In genomic region chr1:219374636-219375035, GRCh38 we compare ENCODE assay signal across 30 cellular contexts.
"Had no signal": no experiment of that assay in that cellular context is flagged by ENCODE, and none has a peak within 500 bp of the region (broad histone marks: within the 10 kb centered on the region; RNA-seq: fewer than 3 reads in every experiment).

No MANE protein-coding gene starts in this region.

- H3K36me3 ChIP-seq: adrenal gland, brain microvascular endothelial cell, heart left ventricle, lower lobe of right lung, pancreas, sigmoid colon, tibial artery had no signal

- H3K4me3 ChIP-seq: adrenal gland, coronary artery, dorsolateral prefrontal cortex, heart left ventricle, lower lobe of right lung, pancreas, psoas muscle, sigmoid colon, tibial artery had no signal

- H3K4me1 ChIP-seq: adrenal gland, foreskin keratinocyte, heart left ventricle, lower lobe of right lung, pancreas, psoas muscle, sigmoid colon, tibial artery had no signal

- H3K27ac ChIP-seq: adrenal gland, brain microvascular endothelial cell, coronary artery, dorsolateral prefrontal cortex, foreskin keratinocyte, heart left ventricle, lower lobe of right lung, pancreas, psoas muscle, sigmoid colon, tibial artery had no signal

- DNase-seq: activated CD4-positive, alpha-beta T cell treated with anti-CD3 and anti-CD28 coated beads for 36 hours; activated CD4-positive, CD25-positive, alpha-beta regulatory T cell; activated effector memory CD4-positive, alpha-beta T cell treated with Interleukin-2 at 50 U/mL for 16 hours; activated naive CD4-positive, alpha-beta T cell treated with anti-CD3 and anti-CD28 coated beads for 36 hours; activated naive CD8-positive, alpha-beta T cell treated with anti-CD3 and anti-CD28 coated beads for 36 hours; activated T-cell treated with anti-CD3 and anti-CD28 coated beads for 4 hours; activated T-cell treated with anti-CD3 and anti-CD28 coated beads, Interleukin-2, amount 50 U/mL, for 72 hours; adrenal gland; aorta; brain microvascular endothelial cell; dorsolateral prefrontal cortex; effector memory CD4-positive, alpha-beta T cell; foreskin keratinocyte; heart left ventricle; hypothalamus; kidney glomerular epithelial cell; lower lobe of right lung; nephron progenitor cell; nucleus accumbens; pancreas; psoas muscle; sigmoid colon; small intestine; stimulated activated CD4-positive, alpha-beta T cell treated with anti-CD3 and anti-CD28 coated beads, Interleukin-4, amount 100 ng/mL, for 4 hours; stimulated activated CD8-positive, alpha-beta memory T cell treated with anti-CD3 and anti-CD28 coated beads, Interleukin-4, amount 100 ng/mL, for 48 hours; stimulated activated naive CD8-positive, alpha-beta T cell treated with anti-CD3 and anti-CD28 coated beads, Interleukin-15, amount 100 ng/mL, for 72 hours; tibial artery had no signal

- H3K9me3 ChIP-seq: adrenal gland, heart left ventricle, lower lobe of right lung, pancreas, psoas muscle, sigmoid colon, tibial artery had no signal

- H3K27me3 ChIP-seq: adrenal gland, brain microvascular endothelial cell, dorsolateral prefrontal cortex, heart left ventricle, pancreas, sigmoid colon, tibial artery had no signal

- FAIRE-seq: pancreas, small intestine had no signal

- ATAC-seq: activated CD4-positive, alpha-beta T cell treated with anti-CD3 and anti-CD28 coated beads for 36 hours; activated T-cell treated with anti-CD3 and anti-CD28 coated beads, Interleukin-2, amount 50 U/mL, for 72 hours; foreskin keratinocyte; heart left ventricle; left lobe of liver; lower lobe of right lung; pancreas; psoas muscle; stimulated activated memory B cell treated with anti-CD40 and anti-IgM and Interleukin-4, amounts not matched to agents 10 μg/mL and 1 μg/mL and 100 μg/mL, for 72 hours; stimulated activated naive CD8-positive, alpha-beta T cell treated with anti-CD3 and anti-CD28 coated beads, Interleukin-15, amount 100 ng/mL, for 72 hours had no signal
